ENCODE assay signal across 1 cellular context in genomic region chr3:156837130-156837529, GRCh38.
TF ChIP-seq lines count a peak whose summit lies in the region.

No MANE protein-coding gene starts in this region.

TF ChIP-seq in HCT116, 20 proteins besides CTCF, POLR2A, EP300 and RAD21:
- TF ChIP-seq REST (IDR thresholded peaks at IDR 0.05; ENCODE audit: low read depth) (no peak), EZH2phosphoT487 (IDR thresholded peaks at IDR 0.05; ENCODE audit: borderline replicate concordance) (no peak), EZH2 (IDR thresholded peaks at IDR 0.05) (no peak), SRF (IDR thresholded peaks at IDR 0.05; ENCODE audit: low read depth) (no peak), POLR2AphosphoS5 (IDR thresholded peaks at IDR 0.05; ENCODE audit: low read depth, low read length) (no peak), SP1 (IDR thresholded peaks at IDR 0.05; ENCODE audit: low read depth) (no peak), JUND (IDR thresholded peaks at IDR 0.05) (no peak), ELF1 (IDR thresholded peaks at IDR 0.05; ENCODE audit: borderline replicate concordance, low read depth) (no peak), MAX (IDR thresholded peaks at IDR 0.05) (no peak), FOSL1 (IDR thresholded peaks at IDR 0.05; ENCODE audit: low read depth) (no peak), ZNF274 (IDR thresholded peaks at IDR 0.05; ENCODE audit: low read depth, low read length) (no peak), YY1 (IDR thresholded peaks at IDR 0.05; ENCODE audit: extremely low read depth, insufficient replicate concordance, low read depth, low read length) (no peak), SIN3A (IDR thresholded peaks at IDR 0.05; ENCODE audit: low read depth) (no peak), CBX3 (IDR thresholded peaks at IDR 0.05; ENCODE audit: low read depth) (no peak), EGR1 (IDR thresholded peaks at IDR 0.05; ENCODE audit: low read depth) (no peak), ZFX (IDR thresholded peaks at IDR 0.05) (no peak)
- TF ChIP-seq, protein P1, sequence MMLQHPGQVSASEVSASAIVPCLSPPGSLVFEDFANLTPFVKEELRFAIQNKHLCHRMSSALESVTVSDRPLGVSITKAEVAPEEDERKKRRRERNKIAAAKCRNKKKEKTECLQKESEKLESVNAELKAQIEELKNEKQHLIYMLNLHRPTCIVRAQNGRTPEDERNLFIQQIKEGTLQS (IDR thresholded peaks at IDR 0.05), result no peak
- TF ChIP-seq, protein P2, sequence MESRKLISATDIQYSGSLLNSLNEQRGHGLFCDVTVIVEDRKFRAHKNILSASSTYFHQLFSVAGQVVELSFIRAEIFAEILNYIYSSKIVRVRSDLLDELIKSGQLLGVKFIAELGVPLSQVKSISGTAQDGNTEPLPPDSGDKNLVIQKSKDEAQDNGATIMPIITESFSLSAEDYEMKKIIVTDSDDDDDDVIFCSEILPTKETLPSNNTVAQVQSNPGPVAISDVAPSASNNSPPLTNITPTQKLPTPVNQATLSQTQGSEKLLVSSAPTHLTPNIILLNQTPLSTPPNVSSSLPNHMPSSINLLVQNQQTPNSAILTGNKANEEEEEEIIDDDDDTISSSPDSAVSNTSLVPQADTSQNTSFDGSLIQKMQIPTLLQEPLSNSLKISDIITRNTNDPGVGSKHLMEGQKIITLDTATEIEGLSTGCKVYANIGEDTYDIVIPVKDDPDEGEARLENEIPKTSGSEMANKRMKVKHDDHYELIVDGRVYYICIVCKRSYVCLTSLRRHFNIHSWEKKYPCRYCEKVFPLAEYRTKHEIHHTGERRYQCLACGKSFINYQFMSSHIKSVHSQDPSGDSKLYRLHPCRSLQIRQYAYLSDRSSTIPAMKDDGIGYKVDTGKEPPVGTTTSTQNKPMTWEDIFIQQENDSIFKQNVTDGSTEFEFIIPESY (IDR thresholded peaks at IDR 0.05; ENCODE audit: extremely low read depth, insufficient replicate concordance, low read length), result no peak
